Comparison of ENCODE assay signal across 8 cellular contexts in the genomic region with DNA sequence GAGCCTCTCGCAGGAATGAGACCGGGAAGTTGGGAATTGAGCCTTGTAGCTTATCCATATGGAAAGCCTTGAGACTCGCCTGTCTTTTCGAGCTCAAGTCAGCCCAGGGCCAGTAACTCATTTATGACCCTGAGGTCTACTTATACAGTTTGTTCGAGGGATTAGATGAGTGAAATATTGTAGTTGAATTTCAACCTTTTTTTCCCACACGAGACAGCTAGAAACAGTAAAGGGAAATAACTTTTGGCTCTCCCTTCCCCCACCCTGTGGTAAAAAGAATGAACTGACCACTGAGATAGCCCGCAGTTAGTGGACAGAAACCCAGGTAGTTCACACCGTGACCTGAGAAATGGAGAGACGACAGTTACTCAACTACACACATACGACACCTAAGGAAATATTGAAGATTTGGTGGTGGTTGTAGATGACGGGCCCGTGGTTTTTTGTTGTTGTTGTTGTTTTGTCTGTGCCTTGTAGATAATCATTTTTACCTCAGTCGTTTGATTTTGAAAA. TPM values are rescaled to one million over a fixed set of nuclear protein-coding genes. Genes with fewer than 3 reads are reported as not detected.
DNase-seq lines count a peak whose midpoint lies in the region; ATAC-seq and TF ChIP-seq lines count a peak whose summit lies in the region.

No MANE protein-coding gene starts in this region.

- H3K36me3 ChIP-seq in Loucy (ENCODE audit: insufficient read depth, low read length) (no peaks in the 10 kb centered on the region), thoracic aorta (no peaks in the 10 kb centered on the region)

- H2AFZ ChIP-seq in Loucy (ENCODE audit: low read length), result peak overlapping the region; percentile 70

- H3K27ac ChIP-seq in thoracic aorta, result peak overlapping the region; percentile 96 to 98

- H3K9me2 ChIP-seq in Loucy (replicated peaks; ENCODE audit: low read depth, low read length), result no peaks in the 10 kb centered on the region

- peak overlapping the region; percentile 94 for H3K4me2 ChIP-seq in Loucy (ENCODE audit: low read depth, low read length, poor library complexity, severe bottlenecking)

- no peaks in the 10 kb centered on the region for H3K27me3 ChIP-seq in Loucy (ENCODE audit: insufficient read depth, low read length, poor library complexity, severe bottlenecking)
- no peaks in the 10 kb centered on the region for H3K27me3 ChIP-seq in thoracic aorta (replicated peaks; ENCODE audit: insufficient read depth)

- H3K9me3 ChIP-seq in Loucy (ENCODE audit: insufficient read depth, low read depth, low read length) (no peaks in the 10 kb centered on the region), thoracic aorta (no peaks in the 10 kb centered on the region)

- H3K4me1 ChIP-seq in Loucy (ENCODE audit: insufficient read depth, low read length, poor library complexity, severe bottlenecking) (peaks cover 51% of the 10 kb centered on the region), thoracic aorta (ENCODE audit: control insufficient read depth in 1 of 2, low read depth in 2 of 2) (peaks cover 16 to 59% of the 10 kb centered on the region in 2 donors)

- H3K4me3 ChIP-seq in Loucy (ENCODE audit: low read length, poor library complexity, severe bottlenecking) (peak overlapping the region; percentile 88), astrocyte of the spinal cord (ENCODE audit: low read depth, low read length) (peak overlapping the region; percentile 63), thoracic aorta (peak overlapping the region; percentile 94)

- ATAC-seq in thoracic aorta (ENCODE audit: insufficient number of reproducible peaks, low FRiP score, low read depth) (peak; percentile 4), GM19463 (IDR thresholded peaks at IDR 0.05; ENCODE audit: unreplicated experiment) (no peak)

- in situ Hi-C loops in astrocyte of the spinal cord (cut with HindIII; ENCODE audit: low sequenced_read_pairs), result no loop called here

- peaks cover 70% of the 10 kb centered on the region for H3K79me2 ChIP-seq in Loucy (ENCODE audit: insufficient read depth, low read length)

- DNase-seq in EH (ENCODE audit: low read depth) (peak; percentile 61), astrocyte of the spinal cord (ENCODE audit: low read depth, low spot score) (peak; percentile 54), kidney tubule cell (ENCODE audit: low spot score) (peak; percentile 65), thoracic aorta (ENCODE audit: low spot score) (no peak), COLO829 (ENCODE audit: low spot score) (no peak)
- no peak for DNase-seq in activated CD8-positive, alpha-beta memory T cell treated with anti-CD3 and anti-CD28 coated beads for 24 hours

- peak overlapping the region; percentile 84 for H3K9ac ChIP-seq in Loucy (ENCODE audit: low read depth, low read length, poor library complexity, severe bottlenecking)

- TF ChIP-seq CTCF in Loucy (conservative IDR thresholded peaks at IDR 0.05; ENCODE audit: low read length) (no peak), astrocyte of the spinal cord (IDR thresholded peaks at IDR 0.05; ENCODE audit: low read depth, low read length) (no peak), thoracic aorta (IDR thresholded peaks at IDR 0.05) (peak; percentile 14)

- H3F3A ChIP-seq in Loucy (ENCODE audit: low read depth), result no peaks in the 10 kb centered on the region

- peaks cover 37% of the 10 kb centered on the region for H4K20me1 ChIP-seq in Loucy (ENCODE audit: insufficient read depth, low read length, poor library complexity, severe bottlenecking)

RNA-seq across cellular contexts. Expression of a gene that starts 0.8 kb away (rescaled TPM):
- 10 to 100 TPM; 32.2 to 68.1 TPM for total RNA-seq in thoracic aorta

Comparison
In these comparisons a context has a peak if more than half of its experiments do, and no peak if none do; other contexts are left out.
1. DNase-seq: peak in EH (single experiment), astrocyte of the spinal cord (single experiment) and kidney tubule cell (single experiment); none in thoracic aorta (single experiment), COLO829 (single experiment) and activated CD8-positive, alpha-beta memory T cell treated with anti-CD3 and anti-CD28 coated beads for 24 hours (single experiment).
2. Peak in every context shown above with its lines, with median percentiles within 50 percentile points of each other: H3K4me3 ChIP-seq.